8 cellular contexts compared by ENCODE assay signal in genomic region chr10:80196270-80196949, GRCh38. TPM values are rescaled to one million over a fixed set of nuclear protein-coding genes. Genes with fewer than 3 reads are reported as not detected.
DNase-seq lines count a peak whose midpoint lies in the region; ATAC-seq and TF ChIP-seq lines count a peak whose summit lies in the region.

No MANE protein-coding gene starts in this region.

- H3K27ac ChIP-seq in BLaER1 (peak overlapping the region; percentile 24), coronary artery (peak overlapping the region; percentile 80 to 84), neutrophil (peak overlapping the region; percentile 91), vagina (peak overlapping the region; percentile 70)

- intact Hi-C loops in activated CD4-positive, alpha-beta T cell treated with anti-CD3 and anti-CD28 coated beads for 36 hours (cut with DNase I, micrococcal nuclease) = loop anchor here (1.0 kb wide), 3 partner anchors 8 to 9 kb away; partner anchors contain the start of gene ANXA11 (in 1 of the 2)
- intact Hi-C loops in vagina (cut with DNase I) = no loop called here

- H3K27me3 Mint-ChIP-seq in activated CD4-positive, alpha-beta T cell treated with anti-CD3 and anti-CD28 coated beads for 36 hours = no peaks in the 10 kb centered on the region

- no peak overlapping the region for H3K4me3 ChIP-seq in BLaER1
- H3K4me3 ChIP-seq in coronary artery = peak overlapping the region; percentile 29
- no peak overlapping the region for H3K4me3 ChIP-seq in neutrophil (ENCODE audit: low read depth in 1 of 2, low read length in 1 of 2)
- no peak overlapping the region for H3K4me3 ChIP-seq in vagina

- peak overlapping the region; percentile 95 for H3K27ac Mint-ChIP-seq in activated CD4-positive, alpha-beta T cell treated with anti-CD3 and anti-CD28 coated beads for 36 hours

- H3K27me3 ChIP-seq in BLaER1 (no peaks in the 10 kb centered on the region), neutrophil (no peaks in the 10 kb centered on the region), vagina (no peaks in the 10 kb centered on the region)

- peaks cover 70% of the 10 kb centered on the region for H3K4me1 ChIP-seq in BLaER1
- peaks cover 100% of the 10 kb centered on the region in 2 experiments for H3K4me1 ChIP-seq in neutrophil (ENCODE audit: control insufficient read depth in 1 of 2, insufficient read depth in 1 of 2, low read depth in 1 of 2, low read length in 1 of 2)
- H3K4me1 ChIP-seq in vagina = peaks cover 84% of the 10 kb centered on the region

- H3K4me3 Mint-ChIP-seq in activated CD4-positive, alpha-beta T cell treated with anti-CD3 and anti-CD28 coated beads for 36 hours = peak overlapping the region; percentile 45

- CTCF ChIA-PET in activated CD4-positive, alpha-beta T cell treated with anti-CD3 and anti-CD28 coated beads for 36 hours (lab: Charles Lee) = interaction anchor here (0.5 to 0.9 kb wide), 4 partner anchors 9 to 310 kb away, joined by 3 to 5 read pairs (median 3); no protein-coding TSS in a partner anchor

- TF ChIP-seq CTCF in coronary artery (IDR thresholded peaks at IDR 0.05) (no peak), neutrophil (IDR thresholded peaks at IDR 0.05) (no peak), vagina (IDR thresholded peaks at IDR 0.05) (no peak)

- POLR2A ChIA-PET in activated CD4-positive, alpha-beta T cell treated with anti-CD3 and anti-CD28 coated beads for 36 hours (lab: Charles Lee) = interaction anchor here (0.8 to 0.9 kb wide), 2 partner anchors 9 to 52 kb away, joined by 3 to 4 read pairs; partner anchors contain the start of gene ANXA11

- peaks cover 32% of the 10 kb centered on the region for H3K36me3 ChIP-seq in BLaER1
- H3K36me3 ChIP-seq in neutrophil = peaks cover 19% of the 10 kb centered on the region
- H3K36me3 ChIP-seq in vagina = no peaks in the 10 kb centered on the region

- peaks cover 52% of the 10 kb centered on the region for H3K36me3 Mint-ChIP-seq in activated CD4-positive, alpha-beta T cell treated with anti-CD3 and anti-CD28 coated beads for 36 hours (ENCODE audit: low read depth)

- ATAC-seq in GM19463 (IDR thresholded peaks at IDR 0.05; ENCODE audit: unreplicated experiment) = peak; percentile 76
- ATAC-seq in HG03558 (IDR thresholded peaks at IDR 0.05; ENCODE audit: extremely low read depth, unreplicated experiment) = peak; percentile 73
- peak; percentile 98 for ATAC-seq in activated CD4-positive, alpha-beta T cell treated with anti-CD3 and anti-CD28 coated beads for 36 hours

- TF ChIP-seq POLR2A in vagina (IDR thresholded peaks at IDR 0.05) = no peak

- H3K9me3 ChIP-seq in BLaER1 = peaks cover 20% of the 10 kb centered on the region
- no peaks in the 10 kb centered on the region for H3K9me3 ChIP-seq in neutrophil
- no peaks in the 10 kb centered on the region for H3K9me3 ChIP-seq in vagina

- peak overlapping the region; percentile 49 for H3K4me2 ChIP-seq in BLaER1

- peak; percentile 88 for DNase-seq in activated CD4-positive, alpha-beta T cell treated with anti-CD3 and anti-CD28 coated beads for 36 hours
- DNase-seq in coronary artery (ENCODE audit: low spot score) (peak; percentile 84), vagina (ENCODE audit: extremely low spot score in 2 of 2) (no peak), mesenteric fat pad (ENCODE audit: low spot score) (no peak)

- peaks cover 4% of the 10 kb centered on the region for H3K9me3 Mint-ChIP-seq in activated CD4-positive, alpha-beta T cell treated with anti-CD3 and anti-CD28 coated beads for 36 hours (ENCODE audit: low read depth)

- H3K9ac ChIP-seq in BLaER1 = no peak overlapping the region

- H3K4me1 Mint-ChIP-seq in activated CD4-positive, alpha-beta T cell treated with anti-CD3 and anti-CD28 coated beads for 36 hours = peaks cover 85% of the 10 kb centered on the region

- peaks cover 83% of the 10 kb centered on the region for H4K20me1 ChIP-seq in BLaER1

RNA-seq across cellular contexts. Expression of gene ANXA11, which starts 8.9 kb away (rescaled TPM):
- 100 to 1,000 TPM; 256 to 348 TPM for total RNA-seq in activated CD4-positive, alpha-beta T cell treated with anti-CD3 and anti-CD28 coated beads for 36 hours
- 101 TPM for total RNA-seq in vagina
- 456 TPM for total RNA-seq in mesenteric fat pad

Comparison
In these comparisons a context has a peak if more than half of its experiments do, and no peak if none do; other contexts are left out.
1. H3K27ac ChIP-seq: peak in every context shown above with its lines; median percentile 91 in neutrophil; 82 in coronary artery; 70 in vagina; 24 in BLaER1.
2. DNase-seq: peak in activated CD4-positive, alpha-beta T cell treated with anti-CD3 and anti-CD28 coated beads for 36 hours (single experiment) and coronary artery (single experiment); none in vagina (0 of 2) and mesenteric fat pad (single experiment).
3. Peak in every context shown above with its lines, with median percentiles within 50 percentile points of each other: ATAC-seq.